ENCODE assay signal across 8 cellular contexts in genomic region chr12:57744194-57744776, GRCh38. TPM values are rescaled to one million over a fixed set of nuclear protein-coding genes. Genes with fewer than 3 reads are reported as not detected.
DNase-seq lines count a peak whose midpoint lies in the region; ATAC-seq and TF ChIP-seq lines count a peak whose summit lies in the region.

No MANE protein-coding gene starts in this region.

- H3K36me3 ChIP-seq in SJCRH30 (peaks cover 38% of the 10 kb centered on the region), adipocyte (ENCODE audit: control insufficient read depth, insufficient read depth, low read length, severe bottlenecking) (peaks cover 33% of the 10 kb centered on the region), iPS DF 6.9 (ENCODE audit: control insufficient read depth, insufficient read depth, low read length) (peaks cover 10% of the 10 kb centered on the region; the same call in 1 of the 2 replicates)

- H3K27me3 ChIP-seq in SJCRH30 (peaks cover 41% of the 10 kb centered on the region), adipocyte (replicated peaks; ENCODE audit: control insufficient read depth, insufficient read depth, low read length) (peaks cover 23% of the 10 kb centered on the region), iPS DF 6.9 (ENCODE audit: control insufficient read depth, insufficient read depth, low read length) (peaks cover 18% of the 10 kb centered on the region)

- H3K4me3 ChIP-seq in AG09309 (ENCODE audit: control insufficient read depth, low read depth, low read length), result peak overlapping the region; percentile 69
- H3K4me3 ChIP-seq in SJCRH30, result peak overlapping the region; percentile 64
- peak overlapping the region; percentile 98 for H3K4me3 ChIP-seq in adipocyte (ENCODE audit: low read length)
- peak overlapping the region; percentile 78; the same call in 1 of the 2 replicates for H3K4me3 ChIP-seq in iPS DF 6.9 (ENCODE audit: low read length)

- DNase-seq in AG09309 (ENCODE audit: low read depth) (peak; percentile 43), SJCRH30 (no peak), adipocyte (ENCODE audit: low read depth) (peak; percentile 93), iPS DF 6.9 (ENCODE audit: low read depth, low spot score) (no peak), foreskin melanocyte (no peak)
- DNase-seq in stimulated activated CD4-positive, alpha-beta T cell treated with anti-CD3 and anti-CD28 coated beads, Interleukin-12 subunit alpha, Interleukin-12 subunit beta, amount 100 ng/mL, for 4 hours, result peak; percentile 70

- H3K4me1 ChIP-seq in SJCRH30, result peaks cover 20% of the 10 kb centered on the region
- H3K4me1 ChIP-seq in adipocyte (ENCODE audit: control insufficient read depth, insufficient read depth, low read length), result peaks cover 17% of the 10 kb centered on the region
- H3K4me1 ChIP-seq in iPS DF 6.9 (ENCODE audit: control insufficient read depth, insufficient read depth, low read length), result peaks cover 1% of the 10 kb centered on the region; the same call in 1 of the 2 replicates

- H3K27ac ChIP-seq in SJCRH30 (peak overlapping the region; percentile 89), iPS DF 6.9 (ENCODE audit: low read length) (no peak overlapping the region)

- ATAC-seq in GM18858 (IDR thresholded peaks at IDR 0.05; ENCODE audit: unreplicated experiment) (peak; percentile 5), HG03060 (IDR thresholded peaks at IDR 0.05; ENCODE audit: low read depth, unreplicated experiment) (peak; percentile 3)

- H3K9me3 ChIP-seq in SJCRH30 (replicated peaks), result no peaks in the 10 kb centered on the region
- H3K9me3 ChIP-seq in adipocyte (ENCODE audit: control insufficient read depth, low read length), result no peaks in the 10 kb centered on the region
- no peaks in the 10 kb centered on the region for H3K9me3 ChIP-seq in iPS DF 6.9 (ENCODE audit: control insufficient read depth, insufficient read depth, low read length)

- H3K9ac ChIP-seq in adipocyte (ENCODE audit: low read length), result peak overlapping the region; percentile 98

- no CpG with 5 or more reads among the region's 21 CpGs for WGBS in iPS DF 6.9 (ENCODE audit: insufficient coverage, insufficient read length)

- TF ChIP-seq CTCF in AG09309 (IDR thresholded peaks at IDR 0.05; ENCODE audit: control insufficient read depth, insufficient read depth, low read depth, low read length, missing control alignments), result no peak

RNA-seq across cellular contexts. Expression of gene TSPAN31, which starts 0.6 kb away (rescaled TPM):
- 292 and 318 TPM in 2 replicates for total RNA-seq in SJCRH30 (2014; rRNA removed; shearing (Covaris generic))

RNA-seq across cellular contexts. Expression of gene AGAP2, which starts 5.7 kb away (rescaled TPM):
- 38.6 and 39.7 TPM in 2 replicates for total RNA-seq in SJCRH30 (2014; rRNA removed; shearing (Covaris generic))

RNA-seq across cellular contexts. Expression of gene CDK4, which starts 7.8 kb away (rescaled TPM):
- 5,376 and 5,685 TPM in 2 replicates for total RNA-seq in SJCRH30 (2014; rRNA removed; shearing (Covaris generic))

RNA-seq across cellular contexts. Expression of gene MARCHF9, which starts 10.6 kb away (rescaled TPM):
- 136 and 147 TPM in 2 replicates for total RNA-seq in SJCRH30 (2014; rRNA removed; shearing (Covaris generic))

RNA-seq across cellular contexts. Expression of gene CYP27B1, which starts 22.6 kb away (rescaled TPM):
- 72.6 and 97.4 TPM in 2 replicates for total RNA-seq in SJCRH30 (2014; rRNA removed; shearing (Covaris generic))

Comparison
In these comparisons a context has a peak if more than half of its experiments do, and no peak if none do; other contexts are left out.
1. DNase-seq: peak in AG09309 (single experiment), adipocyte (single experiment) and stimulated activated CD4-positive, alpha-beta T cell treated with anti-CD3 and anti-CD28 coated beads, Interleukin-12 subunit alpha, Interleukin-12 subunit beta, amount 100 ng/mL, for 4 hours (single experiment); none in SJCRH30 (0 of 2), iPS DF 6.9 (single experiment) and foreskin melanocyte (single experiment).
2. Peak in every context shown above with its lines, with median percentiles within 50 percentile points of each other: H3K4me3 ChIP-seq.